8 cellular contexts compared by ENCODE assay signal in the genomic region with DNA sequence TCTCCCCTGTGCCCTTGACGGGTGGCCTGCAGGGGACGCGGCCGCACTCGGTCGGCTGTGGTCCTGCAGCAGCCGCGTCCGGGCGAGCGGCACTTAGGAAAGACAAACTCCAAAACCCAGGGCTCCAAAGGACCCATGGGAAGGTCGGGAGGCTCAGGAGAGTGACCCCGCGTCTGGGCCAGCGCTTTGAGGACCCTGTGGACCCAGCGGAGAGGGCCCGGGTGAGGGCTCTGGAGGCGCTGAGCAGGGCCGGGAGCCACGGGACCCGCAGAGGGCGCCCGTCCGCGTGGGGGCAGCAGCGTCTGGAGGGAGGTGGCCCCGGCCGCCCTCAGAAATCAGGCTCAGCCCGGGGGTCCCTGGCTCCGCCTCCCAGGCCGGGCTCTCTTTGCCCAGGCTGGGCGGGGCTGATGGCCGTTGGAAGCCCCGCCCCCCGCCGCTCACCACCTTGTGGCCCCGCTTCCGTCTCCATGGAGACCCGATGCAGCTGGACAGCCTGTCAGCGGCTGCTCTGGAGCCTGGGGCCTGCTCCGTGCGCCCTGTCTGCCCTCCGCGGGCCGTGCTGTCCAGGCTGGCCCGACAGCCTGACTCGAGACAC. TPM values are rescaled to one million over a fixed set of nuclear protein-coding genes. Genes with fewer than 3 reads are reported as not detected.
DNase-seq lines count a peak whose midpoint lies in the region; ATAC-seq and TF ChIP-seq lines count a peak whose summit lies in the region.

No MANE protein-coding gene starts in this region.

- peaks cover 1% of the 10 kb centered on the region for H3K4me1 Mint-ChIP-seq in activated CD8-positive, alpha-beta T cell treated with anti-CD3 and anti-CD28 coated beads, Interleukin-2, amount 10 ng/mL, durations not matched to agents 7 days and 5 days (ENCODE audit: low read depth)

- peak; percentile 31 for DNase-seq in stimulated activated CD4-positive, alpha-beta T cell treated with anti-CD3 and anti-CD28 coated beads, Interleukin-15, amount 100 ng/mL, for 24 hours
- DNase-seq in stimulated activated CD4-positive, alpha-beta T cell treated with anti-CD3 and anti-CD28 coated beads, Interleukin-2, amount 100 ng/mL, for 48 hours, result no peak
- DNase-seq in activated CD8-positive, alpha-beta T cell treated with anti-CD3 and anti-CD28 coated beads, Interleukin-2, amount 10 ng/mL, durations not matched to agents 7 days and 5 days, result peak; percentile 35
- DNase-seq in left ventricle myocardium inferior (peak; percentile 45), spleen (no peak)
- no peak for DNase-seq in effector memory CD4-positive, alpha-beta T cell

- peaks cover 21% of the 10 kb centered on the region for H3K27me3 Mint-ChIP-seq in activated CD8-positive, alpha-beta T cell treated with anti-CD3 and anti-CD28 coated beads, Interleukin-2, amount 10 ng/mL, durations not matched to agents 7 days and 5 days (ENCODE audit: low read depth)

- no peak overlapping the region for H3K4me3 Mint-ChIP-seq in activated CD8-positive, alpha-beta T cell treated with anti-CD3 and anti-CD28 coated beads, Interleukin-2, amount 10 ng/mL, durations not matched to agents 7 days and 5 days

- POLR2A ChIA-PET in activated CD8-positive, alpha-beta T cell treated with anti-CD3 and anti-CD28 coated beads, Interleukin-2, amount 10 ng/mL, durations not matched to agents 7 days and 5 days (lab: Charles Lee), result no interaction called here

- peak overlapping the region; percentile 59 for H3K4me3 ChIP-seq in left ventricle myocardium inferior
- peak overlapping the region in 6 of 8 donors; percentile 17 to 59 (median 30) for H3K4me3 ChIP-seq in spleen
- no peak overlapping the region for H3K4me3 ChIP-seq in effector memory CD4-positive, alpha-beta T cell (ENCODE audit: insufficient read depth, low read depth, low read length, poor library complexity, severe bottlenecking)

- no peak for TF ChIP-seq POLR2A in spleen (IDR thresholded peaks at IDR 0.05)

- no peaks in the 10 kb centered on the region for H3K36me3 Mint-ChIP-seq in activated CD8-positive, alpha-beta T cell treated with anti-CD3 and anti-CD28 coated beads, Interleukin-2, amount 10 ng/mL, durations not matched to agents 7 days and 5 days (ENCODE audit: low read depth)

- TF ChIP-seq CTCF in left ventricle myocardium inferior (IDR thresholded peaks at IDR 0.05; ENCODE audit: borderline replicate concordance), result peak; percentile 49
- TF ChIP-seq CTCF in spleen (IDR thresholded peaks at IDR 0.05 in 8 of 11, conservative IDR thresholded peaks at IDR 0.05 in 3 of 11), result peak in 5 of 11 experiments; percentile 27 to 51 (median 41)

- no peak overlapping the region for H3K27ac Mint-ChIP-seq in activated CD8-positive, alpha-beta T cell treated with anti-CD3 and anti-CD28 coated beads, Interleukin-2, amount 10 ng/mL, durations not matched to agents 7 days and 5 days

- H3K4me1 ChIP-seq in left ventricle myocardium inferior, result peaks cover 12% of the 10 kb centered on the region
- peaks cover 3 to 27% (median 12%) of the 10 kb centered on the region in 6 donors for H3K4me1 ChIP-seq in spleen
- peaks cover 4% of the 10 kb centered on the region for H3K4me1 ChIP-seq in effector memory CD4-positive, alpha-beta T cell (ENCODE audit: control insufficient read depth, insufficient read depth, low read length, poor library complexity, severe bottlenecking)

- intact Hi-C loops in left ventricle myocardium inferior (cut with micrococcal nuclease), result no loop called here
- intact Hi-C loops in spleen (cut with DNase I; ENCODE audit: low total_unique reads), result no loop called here

- CTCF ChIA-PET in activated CD8-positive, alpha-beta T cell treated with anti-CD3 and anti-CD28 coated beads, Interleukin-2, amount 10 ng/mL, durations not matched to agents 7 days and 5 days (lab: Charles Lee), result interaction anchor here (1.0 to 1.5 kb wide), 3 partner anchors 9 to 15 kb away, joined by 3 to 4 read pairs (median 3); no protein-coding TSS in a partner anchor

- no peak overlapping the region for H3K27ac ChIP-seq in left ventricle myocardium inferior (replicated peaks)
- no peak overlapping the region for H3K27ac ChIP-seq in spleen
- no peak overlapping the region for H3K27ac ChIP-seq in effector memory CD4-positive, alpha-beta T cell (ENCODE audit: insufficient read depth, low read length, poor library complexity, severe bottlenecking)

- 9 to 47% (median 25%) methylated on average over 14 to 47 of the region's 47 CpGs for WGBS in spleen, 5 donors

- peak; percentile 66 for ATAC-seq in activated CD8-positive, alpha-beta T cell treated with anti-CD3 and anti-CD28 coated beads, Interleukin-2, amount 10 ng/mL, durations not matched to agents 7 days and 5 days
- ATAC-seq in HG03565 (IDR thresholded peaks at IDR 0.05; ENCODE audit: unreplicated experiment) (no peak), GM21717 (IDR thresholded peaks at IDR 0.05; ENCODE audit: unreplicated experiment) (no peak)

- H3K27me3 ChIP-seq in left ventricle myocardium inferior (ENCODE audit: low read depth), result peaks cover 14% of the 10 kb centered on the region
- H3K27me3 ChIP-seq in spleen (replicated peaks in 1 of 7), result peaks cover 0 to 15% (median 9%) of the 10 kb centered on the region in 7 donors
- H3K27me3 ChIP-seq in effector memory CD4-positive, alpha-beta T cell (replicated peaks; ENCODE audit: control insufficient read depth, insufficient read depth, low read length, poor library complexity, severe bottlenecking), result peaks cover 3% of the 10 kb centered on the region

- H3K36me3 ChIP-seq in left ventricle myocardium inferior (no peaks in the 10 kb centered on the region), spleen (no peaks in the 10 kb centered on the region)
- no peaks in the 10 kb centered on the region for H3K36me3 ChIP-seq in effector memory CD4-positive, alpha-beta T cell (ENCODE audit: control insufficient read depth, insufficient read depth, low read length)

- H3K9me3 Mint-ChIP-seq in activated CD8-positive, alpha-beta T cell treated with anti-CD3 and anti-CD28 coated beads, Interleukin-2, amount 10 ng/mL, durations not matched to agents 7 days and 5 days (ENCODE audit: insufficient read depth), result no peaks in the 10 kb centered on the region

- H3K9me3 ChIP-seq in left ventricle myocardium inferior (replicated peaks) (no peaks in the 10 kb centered on the region), spleen (no peaks in the 10 kb centered on the region)
- no peaks in the 10 kb centered on the region for H3K9me3 ChIP-seq in effector memory CD4-positive, alpha-beta T cell (ENCODE audit: control insufficient read depth, low read length)

RNA-seq across cellular contexts. Expression of a gene that starts 34.6 kb away (rescaled TPM):
- total RNA-seq in activated CD8-positive, alpha-beta T cell treated with anti-CD3 and anti-CD28 coated beads, Interleukin-2, amount 10 ng/mL, durations not matched to agents 7 days and 5 days, result 1,000 to 10,000 TPM; 1,764 to 1,890 TPM
- 880 TPM for total RNA-seq in left ventricle myocardium inferior
- total RNA-seq in spleen, result 1,000 to 10,000 TPM in 6 of 7 donors, 100 to 1,000 TPM in 1; 911 to 1,835 (median 1,346) TPM
- 1,000 to 10,000 TPM; 3,289 to 6,164 (median 6,022) TPM for polyA plus RNA-seq in spleen

Comparison
In these comparisons a context has a peak if more than half of its experiments do, and no peak if none do; other contexts are left out.
1. DNase-seq: peak in stimulated activated CD4-positive, alpha-beta T cell treated with anti-CD3 and anti-CD28 coated beads, Interleukin-15, amount 100 ng/mL, for 24 hours (single experiment), activated CD8-positive, alpha-beta T cell treated with anti-CD3 and anti-CD28 coated beads, Interleukin-2, amount 10 ng/mL, durations not matched to agents 7 days and 5 days (single experiment) and left ventricle myocardium inferior (single experiment); none in stimulated activated CD4-positive, alpha-beta T cell treated with anti-CD3 and anti-CD28 coated beads, Interleukin-2, amount 100 ng/mL, for 48 hours (0 of 2), spleen (single experiment) and effector memory CD4-positive, alpha-beta T cell (0 of 3).